ENCODE assay signal across 31 cellular contexts in the genomic region with DNA sequence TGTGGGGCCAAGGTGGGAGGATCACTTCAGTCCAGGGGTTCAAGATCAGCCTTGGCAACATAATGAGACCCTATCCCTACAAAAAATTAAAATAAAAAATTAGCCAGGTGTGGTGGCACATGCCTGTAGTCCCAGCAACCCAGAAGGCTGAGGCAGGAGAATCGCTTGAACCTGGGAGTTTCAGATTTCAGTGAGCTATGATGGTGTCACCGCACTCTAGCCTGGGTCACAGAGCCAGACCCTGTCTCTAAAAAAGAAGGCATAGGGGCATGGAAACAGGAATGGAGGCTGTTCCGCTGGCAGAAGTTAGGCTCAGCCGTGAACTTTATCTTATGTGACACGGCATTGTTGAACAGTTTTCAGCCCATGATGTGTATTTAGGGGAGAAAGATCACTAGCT.
"Had no signal": no experiment of that assay in that cellular context is flagged by ENCODE, and none has a peak within 500 bp of the region (broad histone marks: within the 10 kb centered on the region; RNA-seq: fewer than 3 reads in every experiment).

No MANE protein-coding gene starts in this region.

- H3K4me3 ChIP-seq: breast epithelium, colonic mucosa, dorsolateral prefrontal cortex, heart right ventricle, lung, right atrium auricular region, smooth muscle cell, stomach, tibial nerve, uterus had no signal

- H3K27ac Mint-ChIP-seq: activated CD4-positive, alpha-beta T cell treated with anti-CD3 and anti-CD28 coated beads, Interleukin-2, amount 10 ng/mL, durations not matched to agents 24 days and 14 days; activated CD8-positive, alpha-beta T cell treated with anti-CD3 and anti-CD28 coated beads for 36 hours; activated T-helper 17 cell treated with anti-CD3 and anti-CD28 coated beads, Interleukin-2, amount 50 U/mL, for 72 hours; naive thymus-derived CD4-positive, alpha-beta T cell; stimulated activated naive B cell treated with anti-CD40 and anti-IgM and Interleukin-4, amounts not matched to agents 10 μg/mL and 1 μg/mL and 100 μg/mL, for 72 hours; T-helper 17 cell had no signal

- DNase-seq: activated CD4-positive, alpha-beta T cell treated with anti-CD3 and anti-CD28 coated beads, Interleukin-2, amount 10 ng/mL, durations not matched to agents 24 days and 14 days; activated CD4-positive, CD25-positive, alpha-beta regulatory T cell treated with anti-CD3 and anti-CD28 coated beads, Interleukin-2, amount 50 U/mL, for 72 hours; activated CD8-positive, alpha-beta T cell treated with anti-CD3 and anti-CD28 coated beads for 36 hours; activated gamma-delta T cell treated with Interleukin-2 at 50 U/mL for 16 hours; activated naive CD4-positive, alpha-beta T cell treated with anti-CD3 and anti-CD28 coated beads, Interleukin-2, amount 50 U/mL, for 16 hours; activated T-cell treated with anti-CD3 and anti-CD28 coated beads, Interleukin-2, amount 50 U/mL, for 4 hours; amniotic stem cell; colonic mucosa; dorsolateral prefrontal cortex; effector memory CD8-positive, alpha-beta T cell; foreskin fibroblast; heart right ventricle; midbrain; naive thymus-derived CD4-positive, alpha-beta T cell; occipital lobe; stimulated activated CD4-positive, alpha-beta T cell treated with anti-CD3 and anti-CD28 coated beads, Interleukin-1b, Interleukin-23, amount 100 ng/mL, for 48 hours; stimulated activated naive B cell treated with anti-CD40 and anti-IgM and Interleukin-4, amounts not matched to agents 10 μg/mL and 1 μg/mL and 100 μg/mL, for 72 hours; stomach; T-helper 17 cell; T1000; uterus had no signal

- H3K27ac ChIP-seq: breast epithelium, colonic mucosa, dorsolateral prefrontal cortex, right atrium auricular region, tibial nerve, uterus had no signal

- H3K4me3 Mint-ChIP-seq: activated CD4-positive, alpha-beta T cell treated with anti-CD3 and anti-CD28 coated beads, Interleukin-2, amount 10 ng/mL, durations not matched to agents 24 days and 14 days; activated CD8-positive, alpha-beta T cell treated with anti-CD3 and anti-CD28 coated beads for 36 hours; activated T-cell treated with anti-CD3 and anti-CD28 coated beads, Interleukin-2, amount 50 U/mL, for 4 hours; activated T-helper 17 cell treated with anti-CD3 and anti-CD28 coated beads, Interleukin-2, amount 50 U/mL, for 72 hours; effector memory CD8-positive, alpha-beta T cell; naive thymus-derived CD4-positive, alpha-beta T cell; neural crest cell; stimulated activated naive B cell treated with anti-CD40 and anti-IgM and Interleukin-4, amounts not matched to agents 10 μg/mL and 1 μg/mL and 100 μg/mL, for 72 hours; T-helper 17 cell had no signal

- H3K4me1 Mint-ChIP-seq: activated T-helper 17 cell treated with anti-CD3 and anti-CD28 coated beads, Interleukin-2, amount 50 U/mL, for 72 hours had no signal

- ATAC-seq: activated CD8-positive, alpha-beta T cell treated with anti-CD3 and anti-CD28 coated beads for 36 hours; activated T-cell treated with anti-CD3 and anti-CD28 coated beads, Interleukin-2, amount 50 U/mL, for 4 hours; activated T-helper 17 cell treated with anti-CD3 and anti-CD28 coated beads, Interleukin-2, amount 50 U/mL, for 72 hours; effector memory CD8-positive, alpha-beta T cell; esophagus mucosa; heart right ventricle; left lobe of liver; naive thymus-derived CD4-positive, alpha-beta T cell; SK-N-SH treated with all-trans-retinoic acid at 6 μM for 48 hours; stimulated activated naive B cell treated with anti-CD40 and anti-IgM and Interleukin-4, amounts not matched to agents 10 μg/mL and 1 μg/mL and 100 μg/mL, for 72 hours; T-helper 17 cell had no signal

- H3K4me1 ChIP-seq: colonic mucosa had no signal

- H3K9me3 ChIP-seq: breast epithelium, colonic mucosa, uterus had no signal

- H3K36me3 ChIP-seq: breast epithelium, colonic mucosa, heart right ventricle, right atrium auricular region, stomach, tibial nerve, uterus had no signal

- H3K27me3 ChIP-seq: breast epithelium, colonic mucosa, dorsolateral prefrontal cortex, heart right ventricle, right atrium auricular region, stomach, tibial nerve, uterus had no signal

- H3K27me3 Mint-ChIP-seq: activated CD8-positive, alpha-beta T cell treated with anti-CD3 and anti-CD28 coated beads for 36 hours; stimulated activated naive B cell treated with anti-CD40 and anti-IgM and Interleukin-4, amounts not matched to agents 10 μg/mL and 1 μg/mL and 100 μg/mL, for 72 hours had no signal
